ENCODE assay signal across 8 cellular contexts in the genomic region with DNA sequence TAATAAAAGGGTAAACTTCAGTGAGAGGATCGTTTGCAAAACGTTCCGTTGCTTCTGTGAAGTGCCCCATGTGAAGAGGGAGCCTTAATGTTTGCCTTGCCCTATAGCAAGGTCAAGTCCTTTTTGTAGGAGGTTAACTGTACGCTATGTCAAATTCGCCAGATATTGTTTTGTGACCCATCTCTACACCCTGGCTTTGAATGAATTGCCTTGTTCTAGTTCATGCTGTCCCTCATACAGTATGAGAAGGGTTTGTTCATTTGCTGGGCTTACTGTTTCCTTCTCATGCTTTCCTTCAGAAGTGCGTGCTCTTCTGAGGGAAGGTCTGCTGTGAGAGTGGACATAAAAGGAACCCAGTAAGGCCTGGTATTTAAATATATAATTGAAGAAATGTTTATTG. TPM values are rescaled to one million over a fixed set of nuclear protein-coding genes. Genes with fewer than 3 reads are reported as not detected.
A peak's percentile ranks its signal among the peaks of the same experiment; 100 is the strongest.
DNase-seq lines count a peak whose midpoint lies in the region; ATAC-seq, FAIRE-seq and TF ChIP-seq lines count a peak whose summit lies in the region.

No MANE protein-coding gene starts in this region.

- H3K9ac ChIP-seq in IMR-90 (ENCODE audit: low read depth, low read length): peak overlapping the region; percentile 44
- H3K9ac ChIP-seq in mucosa of stomach (ENCODE audit: low read length): peak overlapping the region; percentile 36

- H3K9me3 ChIP-seq in IMR-90 (ENCODE audit: control insufficient read depth, insufficient read depth, low read length) (no peaks in the 10 kb centered on the region), mucosa of stomach (ENCODE audit: control insufficient read depth, low read length) (no peaks in the 10 kb centered on the region)

- H2BK15ac ChIP-seq in IMR-90 (ENCODE audit: low read depth, low read length): no peak overlapping the region

- no peak overlapping the region for H4K8ac ChIP-seq in IMR-90 (ENCODE audit: low read depth in 2 of 2, low read length in 2 of 2)

- H3K36me3 ChIP-seq in IMR-90 (ENCODE audit: control insufficient read depth, insufficient read depth, low read length) (no peaks in the 10 kb centered on the region), bronchial epithelial cell (ENCODE audit: control insufficient read depth, insufficient read depth, low read length) (no peaks in the 10 kb centered on the region), mucosa of stomach (ENCODE audit: control insufficient read depth, insufficient read depth, low read length) (no peaks in the 10 kb centered on the region)

- TF ChIP-seq CTCF in AG09309 (IDR thresholded peaks at IDR 0.05; ENCODE audit: control insufficient read depth, insufficient read depth, low read depth, low read length, missing control alignments): no peak
- no peak for TF ChIP-seq CTCF in IMR-90 (conservative IDR thresholded peaks at IDR 0.05; ENCODE audit: low read depth, low read length)
- TF ChIP-seq CTCF in bronchial epithelial cell (IDR thresholded peaks at IDR 0.05; ENCODE audit: insufficient read depth, low read length, severe bottlenecking): no peak

- intact Hi-C loops in IMR-90 (cut with micrococcal nuclease) (no loop called here), posterior cingulate gyrus (cut with DNase I) (loop anchor here (5.0 to 10.0 kb wide), 4 partner anchors 71 to 219 kb away; a partner anchor contains a TSS), left colon (cut with DNase I, micrococcal nuclease) (no loop called here)

- H3K4me1 ChIP-seq in IMR-90 (ENCODE audit: control insufficient read depth, insufficient read depth, low read length) (peaks cover 6% of the 10 kb centered on the region; the same call in 1 of the 2 replicates), mucosa of stomach (ENCODE audit: control insufficient read depth, insufficient read depth, low read length) (peaks cover 17% of the 10 kb centered on the region)

- no CpG with 5 or more reads among the region's 6 CpGs for WGBS in IMR-90 (ENCODE audit: extremely low coverage in 2 of 2, insufficient read length in 1 of 2), 2 experiments

- no TSS peak for BruUV-seq in IMR-90 (replicated peaks; lab: Mats Ljungman, UMichigan)

- H2BK5ac ChIP-seq in IMR-90 (ENCODE audit: low read depth, low read length, poor library complexity, severe bottlenecking): no peak overlapping the region

- H3K56ac ChIP-seq in IMR-90 (ENCODE audit: extremely low read depth, insufficient read depth, low read length): no peak overlapping the region

- no peak overlapping the region for H2AK9ac ChIP-seq in IMR-90 (replicated peaks; ENCODE audit: low read depth, low read length, poor library complexity)

- in situ Hi-C loops in IMR-90 (cut with MboI; ENCODE audit: low sequenced_read_pairs): no loop called here

- H2AK5ac ChIP-seq in IMR-90 (ENCODE audit: low read depth, low read length): peak overlapping the region; percentile 15; the same call in 1 of the 2 replicates

- H2BK20ac ChIP-seq in IMR-90 (ENCODE audit: low read depth, low read length): no peak overlapping the region

- H2BK120ac ChIP-seq in IMR-90 (ENCODE audit: low read depth, low read length): no peak overlapping the region

- no peak for TF ChIP-seq POLR2A in IMR-90 (IDR thresholded peaks at IDR 0.05; ENCODE audit: low read depth, low read length)

- no peak for FAIRE-seq in bronchial epithelial cell (lab: Jason Lieb, UNC)

- no peak for TF ChIP-seq RAD21 in IMR-90 (IDR thresholded peaks at IDR 0.05; ENCODE audit: low read length)

- H2AFZ ChIP-seq in IMR-90 (replicated peaks; ENCODE audit: low read length, poor library complexity): no peak overlapping the region

- H4K91ac ChIP-seq in IMR-90 (ENCODE audit: insufficient read depth, low read depth, low read length): no peak overlapping the region

- no peak overlapping the region for H3K27ac ChIP-seq in IMR-90 (ENCODE audit: insufficient read depth, low read length)

- H4K5ac ChIP-seq in IMR-90 (ENCODE audit: low read depth, low read length): no peak overlapping the region

- H3K14ac ChIP-seq in IMR-90 (replicated peaks; ENCODE audit: low read depth, low read length): peak overlapping the region; percentile 37; the same call in 1 of the 2 replicates

- H3K23ac ChIP-seq in IMR-90 (ENCODE audit: low read depth, low read length): peak overlapping the region; percentile 89

- ATAC-seq in IMR-90 (ENCODE audit: low read depth) (no peak), left colon (no peak)

- peaks cover 13% of the 10 kb centered on the region for H4K20me1 ChIP-seq in IMR-90 (ENCODE audit: insufficient read depth, low read length)

- CTCF ChIA-PET in IMR-90 (lab: Yijun Ruan, JAX): no interaction called here

- POLR2A ChIA-PET in IMR-90 (lab: Charles Lee; ENCODE audit: unreplicated experiment): no interaction called here

- peaks cover 9 to 48% of the 10 kb centered on the region in 2 experiments; a peak in 3 of 4 replicates for H3K79me1 ChIP-seq in IMR-90 (ENCODE audit: low read depth in 1 of 2, low read length in 2 of 2)

- peak overlapping the region; percentile 51 for H3K4me2 ChIP-seq in IMR-90 (ENCODE audit: low read depth, low read length)

- no peaks in the 10 kb centered on the region for H3K27me3 ChIP-seq in IMR-90 (ENCODE audit: control insufficient read depth, insufficient read depth, low read length)
- H3K27me3 ChIP-seq in bronchial epithelial cell (ENCODE audit: control insufficient read depth, insufficient read depth, low read length): no peaks in the 10 kb centered on the region
- H3K27me3 ChIP-seq in mucosa of stomach (ENCODE audit: control insufficient read depth, insufficient read depth, low read length): no peaks in the 10 kb centered on the region

- no peak overlapping the region for H3K4ac ChIP-seq in IMR-90 (ENCODE audit: low read depth, low read length)

- DNase-seq in AG09309 (ENCODE audit: low read depth) (no peak), IMR-90 (no peak), bronchial epithelial cell (ENCODE audit: low read depth) (no peak), posterior cingulate gyrus (no peak), left colon (no peak), HK-2 (ENCODE audit: unreplicated experiment) (no peak)
- DNase-seq in activated CD4-positive, CD25-positive, alpha-beta regulatory T cell (lab: John Stamatoyannopoulos, UW): no peak

- no peak overlapping the region for H3K18ac ChIP-seq in IMR-90 (ENCODE audit: low read depth, low read length)

- H3K9me1 ChIP-seq in IMR-90 (ENCODE audit: insufficient read depth, low read length): 0 out of 2 replicates have a peak, but pooled peaks cover 3% of the 10 kb centered on the region

- dilution Hi-C loops in IMR-90 (cut with HindIII; ENCODE audit: low sequenced_read_pairs, unreplicated experiment): no loop called here

- H3K4me3 ChIP-seq in AG09309 (ENCODE audit: control insufficient read depth, low read depth, low read length) (peak overlapping the region; percentile 76), IMR-90 (ENCODE audit: insufficient read depth, low read depth, low read length) (peak overlapping the region; percentile 65; the same call in 1 of the 2 replicates), bronchial epithelial cell (ENCODE audit: low read depth, low read length) (peak overlapping the region; percentile 71), mucosa of stomach (ENCODE audit: low read length) (no peak overlapping the region)

TF ChIP-seq in IMR-90, 13 proteins besides CTCF, POLR2A, EP300 and RAD21:
- TF ChIP-seq CHD1 (IDR thresholded peaks at IDR 0.05; ENCODE audit: low read depth, low read length) (no peak), CEBPB (IDR thresholded peaks at IDR 0.05; ENCODE audit: low read depth, low read length) (no peak), MXI1 (IDR thresholded peaks at IDR 0.05; ENCODE audit: borderline replicate concordance, low read depth, low read length) (no peak), MAFK (IDR thresholded peaks at IDR 0.05; ENCODE audit: low read depth, low read length) (no peak), SMC3 (IDR thresholded peaks at IDR 0.05; ENCODE audit: low read depth, low read length) (no peak)
TF ChIP-seq in IMR-90: peak in this region for 0.

RNA-seq across cellular contexts. Expression of a gene that starts 1.6 kb away (rescaled TPM):
- total RNA-seq in IMR-90 (2012; rRNA removed): 24.2 and 25.6 TPM in 2 replicates
- polyA plus RNA-seq in IMR-90 (2012; rRNA removed): 19.1 TPM in 2 replicates
- 13.9 and 15.5 TPM in 2 replicates for polyA plus RNA-seq in IMR-90 (2012; cell fraction: cytosol; rRNA removed)
- 34.5 and 36.8 TPM in 2 replicates for polyA plus RNA-seq in IMR-90 (2012; cell fraction: nucleus; rRNA removed; ENCODE audit: low replicate concordance)
- total RNA-seq in bronchial epithelial cell: 10.1 and 11.1 TPM in 2 replicates
- total RNA-seq in left colon: 10 to 100 TPM; 12.8 to 16.1 TPM

RNA-seq across cellular contexts. Expression of a gene that starts 23.1 kb away (rescaled TPM):
- total RNA-seq in IMR-90 (2012; rRNA removed) (6.5 and 9.4 TPM in 2 replicates), bronchial epithelial cell (11.5 and 11.6 TPM in 2 replicates), left colon (10 to 100 TPM; 36.0 to 39.6 TPM)
- polyA plus RNA-seq in IMR-90 (2012; rRNA removed): 28.8 and 32.8 TPM in 2 replicates
- polyA plus RNA-seq in IMR-90 (2012; cell fraction: cytosol; rRNA removed): 14.2 and 15.9 TPM in 2 replicates
- 9.9 and 11.3 TPM in 2 replicates for polyA plus RNA-seq in IMR-90 (2012; cell fraction: nucleus; rRNA removed; ENCODE audit: low replicate concordance)
